ENCODE assay signal across 12 cellular contexts in the genomic region with DNA sequence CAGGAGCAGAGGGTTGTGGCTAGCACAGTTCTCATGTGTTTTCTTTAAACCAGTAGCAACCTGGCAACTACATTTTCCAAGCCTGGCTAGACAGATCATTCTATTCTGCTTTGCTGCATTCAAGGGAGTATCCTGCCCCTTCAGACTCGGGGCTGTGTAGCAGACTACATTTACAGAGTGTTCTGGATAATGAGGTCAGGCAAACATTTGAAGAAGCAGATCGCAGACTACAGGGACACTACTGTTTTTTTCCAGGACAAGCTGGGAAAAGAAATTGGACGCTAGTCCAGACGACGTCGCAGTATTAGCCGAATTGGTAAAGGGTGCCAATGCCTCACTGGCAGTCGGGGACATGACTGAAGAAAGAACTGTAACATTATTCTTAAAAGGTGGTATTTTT.
"Had no signal": no experiment of that assay in that cellular context is flagged by ENCODE, and none has a peak within 500 bp of the region (broad histone marks: within the 10 kb centered on the region; RNA-seq: fewer than 3 reads in every experiment).

No MANE protein-coding gene starts in this region.

- ATAC-seq: activated CD8-positive, alpha-beta T cell treated with anti-CD3 and anti-CD28 coated beads for 36 hours; activated T-cell treated with anti-CD3 and anti-CD28 coated beads, Interleukin-2, amount 50 U/mL, for 72 hours; lower lobe of right lung; stimulated activated memory B cell treated with anti-CD40 and anti-IgM and Interleukin-4, amounts not matched to agents 10 μg/mL and 1 μg/mL and 100 μg/mL, for 72 hours had no signal

- H3K4me3 ChIP-seq: cardiac muscle cell, colonic mucosa, lower lobe of right lung, transverse colon had no signal

- H3K36me3 ChIP-seq: cardiac muscle cell, colonic mucosa, lower lobe of right lung, transverse colon had no signal

- H3K9me3 ChIP-seq: colonic mucosa, lower lobe of right lung, transverse colon had no signal

- DNase-seq: activated B cell treated with CpG ODN at 0.5 μM for 24 hours; activated CD4-positive, alpha-beta T cell treated with anti-CD3 and anti-CD28 coated beads for 48 hours; activated CD8-positive, alpha-beta T cell treated with anti-CD3 and anti-CD28 coated beads for 36 hours; activated T-cell treated with anti-CD3 and anti-CD28 coated beads, Interleukin-2, amount 50 U/mL, for 72 hours; colonic mucosa; foreskin fibroblast; glutamatergic neuron; lower lobe of right lung; T-helper 2 cell; transverse colon had no signal

- H3K27ac ChIP-seq: cardiac muscle cell, colonic mucosa, lower lobe of right lung, transverse colon had no signal

- H3K27me3 ChIP-seq: cardiac muscle cell, colonic mucosa, transverse colon had no signal
